8 cellular contexts compared by ENCODE assay signal in genomic region chr19:55461974-55462628, GRCh38. TPM values are rescaled to one million over a fixed set of nuclear protein-coding genes. Genes with fewer than 3 reads are reported as not detected.
A peak's percentile ranks its signal among the peaks of the same experiment; 100 is the strongest.
DNase-seq lines count a peak whose midpoint lies in the region; ATAC-seq and TF ChIP-seq lines count a peak whose summit lies in the region.

No MANE protein-coding gene starts in this region.

- no peaks in the 10 kb centered on the region for H3K36me3 Mint-ChIP-seq in activated CD8-positive, alpha-beta T cell treated with anti-CD3 and anti-CD28 coated beads for 36 hours (ENCODE audit: low read depth)

- H3K9ac ChIP-seq in iPS-18a (ENCODE audit: low read length): no peak overlapping the region

- peaks cover 12% of the 10 kb centered on the region for H3K4me1 ChIP-seq in HEK293 (ENCODE audit: control insufficient read depth, insufficient read depth, low read length)
- H3K4me1 ChIP-seq in iPS-18a (ENCODE audit: control insufficient read depth, low read depth, low read length): peaks cover 5% of the 10 kb centered on the region
- H3K4me1 ChIP-seq in stomach: peaks cover 17 to 31% (median 28%) of the 10 kb centered on the region in 4 donors

- TF ChIP-seq CTCF in HEK293 (tag by site-specific recombination; IDR thresholded peaks at IDR 0.05): 0 out of 2 replicates have a peak, but pooled peaks have one; percentile 9
- no peak for TF ChIP-seq CTCF in activated CD8-positive, alpha-beta T cell treated with anti-CD3 and anti-CD28 coated beads for 36 hours (IDR thresholded peaks at IDR 0.05)
- no peak for TF ChIP-seq CTCF in stomach (IDR thresholded peaks at IDR 0.05)

- H3K27me3 ChIP-seq in iPS-18a (ENCODE audit: control insufficient read depth, insufficient read depth, low read length) (peaks cover 22% of the 10 kb centered on the region), stomach (no peaks in the 10 kb centered on the region)

- 11 to 21% (median 12%) methylated on average over 16 to 27 of the region's 27 CpGs for WGBS in stomach, 5 donors

- H3K27ac ChIP-seq in HEK293 (ENCODE audit: extremely low read depth, low read depth, low read length) (no peak overlapping the region), iPS-18a (ENCODE audit: low read length) (no peak overlapping the region), stomach (peak overlapping the region; percentile 67 to 96 (median 94))

- no peak for TF ChIP-seq POLR2A in stomach (IDR thresholded peaks at IDR 0.05)

- peaks cover 15% of the 10 kb centered on the region for H3K4me1 Mint-ChIP-seq in activated CD8-positive, alpha-beta T cell treated with anti-CD3 and anti-CD28 coated beads for 36 hours (ENCODE audit: low read depth)

- H3K9me3 ChIP-seq in HEK293 (ENCODE audit: control insufficient read depth, insufficient read depth, low read depth, low read length): no peaks in the 10 kb centered on the region
- no peaks in the 10 kb centered on the region for H3K9me3 ChIP-seq in iPS-18a (ENCODE audit: control insufficient read depth, low read depth, low read length)
- H3K9me3 ChIP-seq in stomach: no peaks in the 10 kb centered on the region

- peak; percentile 8 to 29 for DNase-seq in AML-193 (lab: John Stamatoyannopoulos, UW)
- no peak for DNase-seq in activated CD8-positive, alpha-beta T cell treated with anti-CD3 and anti-CD28 coated beads for 36 hours
- no peak for DNase-seq in stomach
- DNase-seq in stimulated activated CD4-positive, alpha-beta T cell treated with anti-CD3 and anti-CD28 coated beads, Interleukin-12 subunit alpha, Interleukin-12 subunit beta, amount 100 ng/mL, for 4 hours: no peak

- no peaks in the 10 kb centered on the region for H3K9me3 Mint-ChIP-seq in activated CD8-positive, alpha-beta T cell treated with anti-CD3 and anti-CD28 coated beads for 36 hours

- H3K36me3 ChIP-seq in HEK293 (ENCODE audit: control insufficient read depth in 2 of 2, insufficient read depth in 1 of 2, low read length in 2 of 2) (no peaks in the 10 kb centered on the region), iPS-18a (ENCODE audit: control insufficient read depth, low read depth, low read length) (no peaks in the 10 kb centered on the region), stomach (peaks cover 0 to under 1% (median 0%) of the 10 kb centered on the region in 4 donors)

- H3K27me3 Mint-ChIP-seq in activated CD8-positive, alpha-beta T cell treated with anti-CD3 and anti-CD28 coated beads for 36 hours: no peaks in the 10 kb centered on the region

- TF ChIP-seq EP300 in stomach (IDR thresholded peaks at IDR 0.05): no peak

- CTCF ChIA-PET in HEK293 (lab: Yijun Ruan, JAX): interaction anchor here (0.6 to 1.6 kb wide), 10 partner anchors 9 to 185 kb away, joined by 3 to 12 read pairs (median 3); partner anchors contain the start of gene ZNF865
- CTCF ChIA-PET in activated CD8-positive, alpha-beta T cell treated with anti-CD3 and anti-CD28 coated beads for 36 hours (lab: Charles Lee): interaction anchor here (0.9 to 2.4 kb wide), 5 partner anchors 42 to 374 kb away, joined by 3 to 18 read pairs (median 4); no protein-coding TSS in a partner anchor

- POLR2A ChIA-PET in HEK293 (lab: Yijun Ruan, JAX): interaction anchor here (0.5 to 1.7 kb wide), 38 partner anchors 9 to 1261 kb away, joined by 3 to 34 read pairs (median 4); partner anchors contain the start of genes BRSK1, FIZ1, HSPBP1 and KMT5C
- POLR2A ChIA-PET in activated CD8-positive, alpha-beta T cell treated with anti-CD3 and anti-CD28 coated beads for 36 hours (lab: Charles Lee): interaction anchor here (1.5 kb wide), 1 partner anchor 40 kb away, joined by 3 read pairs; no protein-coding TSS in a partner anchor

- no peak for ATAC-seq in activated CD8-positive, alpha-beta T cell treated with anti-CD3 and anti-CD28 coated beads for 36 hours
- no peak for ATAC-seq in GM21786 (IDR thresholded peaks at IDR 0.05; ENCODE audit: unreplicated experiment)
- no peak for ATAC-seq in GM21526 (IDR thresholded peaks at IDR 0.05; ENCODE audit: low FRiP score, unreplicated experiment)

- peak overlapping the region; percentile 86 for H3K4me3 Mint-ChIP-seq in activated CD8-positive, alpha-beta T cell treated with anti-CD3 and anti-CD28 coated beads for 36 hours

- intact Hi-C loops in activated CD8-positive, alpha-beta T cell treated with anti-CD3 and anti-CD28 coated beads for 36 hours (cut with micrococcal nuclease): no loop called here
- intact Hi-C loops in stomach (cut with DNase I; ENCODE audit: low total_unique reads): no loop called here

- peak overlapping the region; percentile 49 for H3K4me3 ChIP-seq in HEK293 (ENCODE audit: low read depth, low read length)
- peak overlapping the region; percentile 46 for H3K4me3 ChIP-seq in iPS-18a (ENCODE audit: low read length)
- peak overlapping the region; percentile 76 to 85 (median 82) for H3K4me3 ChIP-seq in stomach

- H3K27ac Mint-ChIP-seq in activated CD8-positive, alpha-beta T cell treated with anti-CD3 and anti-CD28 coated beads for 36 hours: peak overlapping the region; percentile 84

TF ChIP-seq in HEK293, 187 proteins besides CTCF, POLR2A, EP300 and RAD21 (continues in another document):
- no peak for TF ChIP-seq ZNF529 (tag by site-specific recombination; IDR thresholded peaks at IDR 0.05; ENCODE audit: insufficient replicate concordance)
- TF ChIP-seq ZNF148 (tag by site-specific recombination; IDR thresholded peaks at IDR 0.05; ENCODE audit: borderline replicate concordance): no peak
- no peak for TF ChIP-seq ZNF132 (tag by site-specific recombination; IDR thresholded peaks at IDR 0.05; ENCODE audit: borderline replicate concordance)
- no peak for TF ChIP-seq ZBTB44 (tag by site-specific recombination; IDR thresholded peaks at IDR 0.05)
- TF ChIP-seq ZNF600 (tag by site-specific recombination; IDR thresholded peaks at IDR 0.05): no peak
- peak; percentile 74 for TF ChIP-seq SP3 (tag by site-specific recombination; IDR thresholded peaks at IDR 0.05)
- TF ChIP-seq PRDM1 (tag by site-specific recombination; IDR thresholded peaks at IDR 0.05): no peak
- TF ChIP-seq ZNF146 (tag by site-specific recombination; IDR thresholded peaks at IDR 0.05): no peak
- TF ChIP-seq ZNF501 (tag by site-specific recombination; IDR thresholded peaks at IDR 0.05): 0 out of 2 replicates have a peak, but pooled peaks have one; percentile 20
- 0 out of 2 replicates have a peak, but pooled peaks have one; percentile 26 for TF ChIP-seq ZSCAN30 (tag by site-specific recombination; IDR thresholded peaks at IDR 0.05)
- TF ChIP-seq YY1 (tag by site-specific recombination; IDR thresholded peaks at IDR 0.05): no peak
- no peak for TF ChIP-seq RBAK (tag by site-specific recombination; IDR thresholded peaks at IDR 0.05)
- TF ChIP-seq ZNF274 (IDR thresholded peaks at IDR 0.05; ENCODE audit: low read length): no peak
- no peak for TF ChIP-seq ZNF274 (tag by site-specific recombination; IDR thresholded peaks at IDR 0.05; ENCODE audit: borderline replicate concordance)
- no peak for TF ChIP-seq ZNF777 (tag by site-specific recombination; IDR thresholded peaks at IDR 0.05; ENCODE audit: borderline replicate concordance)

RNA-seq across cellular contexts. Expression of gene ISOC2, which starts 0.7 kb away (rescaled TPM):
- total RNA-seq in activated CD8-positive, alpha-beta T cell treated with anti-CD3 and anti-CD28 coated beads for 36 hours: 10 to 100 TPM; 29.0 to 29.3 TPM
- 100 to 1,000 TPM in 1 of 5 donors, 10 to 100 TPM in 4; 19.8 to 348 (median 63.6) TPM for total RNA-seq in stomach
- polyA plus RNA-seq in stomach: 10 to 100 TPM; 76.7 to 80.5 (median 79.6) TPM

RNA-seq across cellular contexts. Expression of gene C19orf85, which starts 2.5 kb away (rescaled TPM):
- not detected for total RNA-seq in activated CD8-positive, alpha-beta T cell treated with anti-CD3 and anti-CD28 coated beads for 36 hours
- total RNA-seq in stomach: not detected
- polyA plus RNA-seq in stomach: under 1 TPM in 1 of 3 donors, not detected in 2; 0.23 TPM

RNA-seq across cellular contexts. Expression of gene ZNF628, which starts 14.3 kb away (rescaled TPM):
- total RNA-seq in activated CD8-positive, alpha-beta T cell treated with anti-CD3 and anti-CD28 coated beads for 36 hours: 1 to 10 TPM; 8.4 to 8.6 TPM
- total RNA-seq in stomach: 10 to 100 TPM in 1 of 5 donors, 1 to 10 TPM in 3, under 1 TPM in 1; 0.58 to 16.1 (median 5.7) TPM
- 1 to 10 TPM; 2.0 to 7.2 (median 4.3) TPM for polyA plus RNA-seq in stomach

RNA-seq across cellular contexts. Expression of gene SHISA7, which starts 19.0 kb away (rescaled TPM):
- not detected for total RNA-seq in activated CD8-positive, alpha-beta T cell treated with anti-CD3 and anti-CD28 coated beads for 36 hours
- not detected for total RNA-seq in stomach
- polyA plus RNA-seq in stomach: not detected

RNA-seq across cellular contexts. Expression of gene NAT14, which starts 22.9 kb away (rescaled TPM):
- total RNA-seq in activated CD8-positive, alpha-beta T cell treated with anti-CD3 and anti-CD28 coated beads for 36 hours: 10 to 100 TPM; 18.9 to 19.9 TPM
- total RNA-seq in stomach: 1 to 10 TPM in 2 of 5 donors, not detected in 3; 4.3 to 6.4 TPM
- 10 to 100 TPM in 2 of 3 donors, 1 to 10 TPM in 1; 8.7 to 22.1 (median 14.4) TPM for polyA plus RNA-seq in stomach

Comparison
In these comparisons a context has a peak if more than half of its experiments do, and no peak if none do; other contexts are left out.
1. DNase-seq: peak in AML-193 (2 of 2); none in activated CD8-positive, alpha-beta T cell treated with anti-CD3 and anti-CD28 coated beads for 36 hours (single experiment), stomach (single experiment) and stimulated activated CD4-positive, alpha-beta T cell treated with anti-CD3 and anti-CD28 coated beads, Interleukin-12 subunit alpha, Interleukin-12 subunit beta, amount 100 ng/mL, for 4 hours (single experiment).
2. H3K27ac ChIP-seq: peak in stomach (5 of 5); none in HEK293 (single experiment) and iPS-18a (single experiment).
3. Peak in every context shown above with its lines, with median percentiles within 50 percentile points of each other: H3K4me3 ChIP-seq.